Comparison of ENCODE assay signal across 25 cellular contexts in the genomic region with DNA sequence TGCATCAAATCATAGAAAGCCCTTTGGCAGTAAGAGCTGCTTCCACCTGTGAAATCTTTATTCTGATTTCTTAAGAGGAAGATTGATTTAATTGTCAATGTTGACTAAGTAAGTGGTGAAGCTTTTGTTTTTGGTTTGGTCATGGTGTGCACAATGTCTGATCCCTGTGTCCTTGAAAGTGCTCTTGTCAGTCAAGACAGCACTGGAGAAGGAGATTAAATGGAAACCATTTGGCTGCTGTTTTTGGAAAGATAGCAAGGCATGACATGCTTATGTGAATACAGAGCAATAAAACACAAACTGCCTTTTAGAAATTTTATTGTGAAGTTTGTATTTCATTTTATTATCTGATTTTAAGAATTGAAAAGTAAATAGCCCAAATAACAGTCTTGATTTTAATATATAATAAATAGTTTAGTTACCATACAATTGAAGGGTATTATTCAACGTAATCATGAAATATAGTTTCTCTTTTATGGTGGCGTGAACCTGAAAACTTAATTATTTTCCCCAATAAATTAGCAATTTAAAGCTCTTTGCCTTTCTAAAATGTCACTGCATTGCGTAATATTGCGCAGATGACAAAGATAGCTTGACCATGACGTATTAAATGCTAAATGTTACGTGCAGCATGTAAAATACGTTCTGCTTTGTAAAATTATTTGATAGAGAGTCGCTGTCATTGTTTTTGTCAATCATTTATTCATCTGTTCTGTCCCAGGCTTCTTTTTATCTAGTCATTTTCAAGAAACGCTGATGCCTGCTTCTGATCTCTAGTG.
"Had no signal": no experiment of that assay in that cellular context is flagged by ENCODE, and none has a peak within 500 bp of the region (broad histone marks: within the 10 kb centered on the region; RNA-seq: fewer than 3 reads in every experiment).

No MANE protein-coding gene starts in this region.

- H3K36me3 Mint-ChIP-seq: activated naive CD4-positive, alpha-beta T cell treated with anti-CD3 and anti-CD28 coated beads, Interleukin-2, amount 10 ng/mL, durations not matched to agents 7 days and 5 days; activated naive CD8-positive, alpha-beta T cell treated with anti-CD3 and anti-CD28 coated beads for 36 hours; T-cell had no signal

- H3K36me3 ChIP-seq: brain microvascular endothelial cell, cardiac muscle cell, WERI-Rb-1 had no signal

- H3K9me3 Mint-ChIP-seq: activated CD8-positive, alpha-beta T cell treated with anti-CD3 and anti-CD28 coated beads for 36 hours; activated naive CD4-positive, alpha-beta T cell treated with anti-CD3 and anti-CD28 coated beads, Interleukin-2, amount 10 ng/mL, durations not matched to agents 7 days and 5 days; activated naive CD8-positive, alpha-beta T cell treated with anti-CD3 and anti-CD28 coated beads for 36 hours; activated T-helper 2 cell treated with anti-CD3 and anti-CD28 coated beads, Interferon-gamma antibody, Interleukin-2, Interleukin-4, amounts not matched to agents 10 μg/mL and 5 μg/mL and 100 μg/mL, durations not matched to agents 14 hours and 24 hours and 36 hours had no signal

- ATAC-seq: activated CD4-positive, CD25-positive, alpha-beta regulatory T cell treated with anti-CD3 and anti-CD28 coated beads, Interleukin-2, amount 50 U/mL, for 24 hours; activated CD8-positive, alpha-beta T cell treated with anti-CD3 and anti-CD28 coated beads for 36 hours; activated T-cell treated with anti-CD3 and anti-CD28 coated beads, Interleukin-2, amount 50 U/mL, for 72 hours; T-cell had no signal

- H3K4me3 Mint-ChIP-seq: activated CD8-positive, alpha-beta T cell treated with anti-CD3 and anti-CD28 coated beads for 36 hours; activated naive CD4-positive, alpha-beta T cell treated with anti-CD3 and anti-CD28 coated beads, Interleukin-2, amount 10 ng/mL, durations not matched to agents 7 days and 5 days; activated naive CD8-positive, alpha-beta T cell treated with anti-CD3 and anti-CD28 coated beads for 36 hours; activated T-cell treated with anti-CD3 and anti-CD28 coated beads, Interleukin-2, amount 50 U/mL, for 72 hours; T-cell had no signal

- H3K27me3 Mint-ChIP-seq: activated CD8-positive, alpha-beta T cell treated with anti-CD3 and anti-CD28 coated beads for 36 hours; activated naive CD4-positive, alpha-beta T cell treated with anti-CD3 and anti-CD28 coated beads, Interleukin-2, amount 10 ng/mL, durations not matched to agents 7 days and 5 days; activated naive CD8-positive, alpha-beta T cell treated with anti-CD3 and anti-CD28 coated beads for 36 hours; T-cell had no signal

- H3K4me3 ChIP-seq: cardiac muscle cell, SK-N-MC had no signal

- H3K27me3 ChIP-seq: brain microvascular endothelial cell, cardiac muscle cell had no signal

- H3K4me1 Mint-ChIP-seq: activated naive CD4-positive, alpha-beta T cell treated with anti-CD3 and anti-CD28 coated beads, Interleukin-2, amount 10 ng/mL, durations not matched to agents 7 days and 5 days; activated naive CD8-positive, alpha-beta T cell treated with anti-CD3 and anti-CD28 coated beads for 36 hours; T-cell had no signal

- DNase-seq: activated CD4-positive, alpha-beta T cell treated with anti-CD3 and anti-CD28 coated beads for 4 hours; activated CD8-positive, alpha-beta memory T cell treated with anti-CD3 and anti-CD28 coated beads, Interleukin-2, amount 50 U/mL, for 4 hours; activated CD8-positive, alpha-beta T cell treated with anti-CD3 and anti-CD28 coated beads for 36 hours; activated gamma-delta T cell treated with Interleukin-2 at 50 U/mL for 16 hours; activated naive CD4-positive, alpha-beta T cell treated with anti-CD3 and anti-CD28 coated beads, Interleukin-2, amount 10 ng/mL, durations not matched to agents 7 days and 5 days; activated naive CD8-positive, alpha-beta T cell treated with anti-CD3 and anti-CD28 coated beads for 36 hours; activated T-cell treated with anti-CD3 and anti-CD28 coated beads, Interleukin-2, amount 50 U/mL, for 72 hours; brain microvascular endothelial cell; NCI-H1105 treated with DMSO at 0.1 percent for 48 hours; NCI-H1436 treated with DMSO at 0.1 percent for 48 hours; NCI-H187 treated with DMSO at 0.1 percent for 48 hours; NCI-H2081 treated with DMSO at 0.1 percent for 48 hours; NCI-H2171 treated with DMSO at 0.1 percent for 48 hours; NCI-H226; NCI-H526; NCI-H82; SIG-M5; T-cell; T-helper 2 cell; T1000; WERI-Rb-1 had no signal

- H3K27ac Mint-ChIP-seq: activated CD8-positive, alpha-beta T cell treated with anti-CD3 and anti-CD28 coated beads for 36 hours; activated naive CD4-positive, alpha-beta T cell treated with anti-CD3 and anti-CD28 coated beads, Interleukin-2, amount 10 ng/mL, durations not matched to agents 7 days and 5 days; activated naive CD8-positive, alpha-beta T cell treated with anti-CD3 and anti-CD28 coated beads for 36 hours; activated T-cell treated with anti-CD3 and anti-CD28 coated beads, Interleukin-2, amount 50 U/mL, for 72 hours; activated T-helper 2 cell treated with anti-CD3 and anti-CD28 coated beads, Interferon-gamma antibody, Interleukin-2, Interleukin-4, amounts not matched to agents 10 μg/mL and 5 μg/mL and 100 μg/mL, durations not matched to agents 14 hours and 24 hours and 36 hours; T-cell had no signal

- H3K27ac ChIP-seq: brain microvascular endothelial cell, cardiac muscle cell, SK-N-MC, WERI-Rb-1 had no signal
